Comparison of ENCODE assay signal across 26 cellular contexts in the genomic region with DNA sequence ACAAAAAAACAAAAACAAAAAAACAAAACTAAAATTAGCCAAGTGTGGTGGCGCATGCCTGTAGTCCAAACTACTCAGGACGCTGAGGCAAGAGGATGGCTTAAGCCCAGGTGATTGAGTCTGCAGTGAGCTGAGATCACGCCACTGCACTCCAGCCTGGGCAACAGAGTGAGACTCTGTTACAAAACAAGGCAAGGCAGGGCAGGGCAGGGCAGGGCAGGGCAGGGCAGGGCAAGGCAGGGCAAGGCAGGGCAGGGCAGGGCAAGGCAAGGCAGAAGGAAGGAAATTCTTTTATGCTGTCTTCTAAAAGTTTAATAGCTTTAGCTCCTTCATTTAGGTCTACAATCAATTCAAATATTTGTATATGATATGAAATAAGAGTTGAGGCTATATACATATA. TPM values are rescaled to one million over a fixed set of nuclear protein-coding genes. Genes with fewer than 3 reads are reported as not detected.
"Had no signal": no experiment of that assay in that cellular context is flagged by ENCODE, and none has a peak within 500 bp of the region (broad histone marks: within the 10 kb centered on the region; RNA-seq: fewer than 3 reads in every experiment).

No MANE protein-coding gene starts in this region.

- DNase-seq: central memory CD4-positive, alpha-beta T cell; effector memory CD4-positive, alpha-beta T cell; foreskin fibroblast; gastrocnemius medialis; head of caudate nucleus; left lung; mesendoderm; midbrain; naive thymus-derived CD8-positive, alpha-beta T cell; posterior cingulate gyrus; psoas muscle; right cardiac atrium; sigmoid colon; stimulated activated CD4-positive, alpha-beta T cell treated with anti-CD3 and anti-CD28 coated beads, Interleukin-2, amount 100 ng/mL, for 24 hours; stimulated activated CD4-positive, alpha-beta T cell treated with anti-CD3 and anti-CD28 coated beads, Interleukin-4, amount 100 ng/mL, for 24 hours; stimulated activated naive CD4-positive, alpha-beta T cell treated with Interleukin-2 at 50 U/mL for 16 hours; substantia nigra; testis had no signal

- H3K27me3 ChIP-seq: gastrocnemius medialis, left lung, neutrophil, sigmoid colon, testis, tibial nerve, vagina had no signal

- H3K36me3 Mint-ChIP-seq: stimulated activated effector memory CD8-positive, alpha-beta T cell treated with anti-CD3 and anti-CD28 coated beads, Interleukin-12 subunit alpha, Interleukin-12 subunit beta, amount 100 ng/mL, for 72 hours had no signal

- H3K9me3 Mint-ChIP-seq: dendritic cell treated with granulocyte-macrophage colony-stimulating factor and Interleukin-4, amounts not matched to agents 40 ng/mL and 50 ng/mL, for 4 days; stimulated activated effector memory CD8-positive, alpha-beta T cell treated with anti-CD3 and anti-CD28 coated beads, Interleukin-12 subunit alpha, Interleukin-12 subunit beta, amount 100 ng/mL, for 72 hours had no signal

- H3K4me1 ChIP-seq: gastrocnemius medialis, left lung, psoas muscle, sigmoid colon, testis, vagina had no signal

- H3K36me3 ChIP-seq: gastrocnemius medialis, left lung, neutrophil, sigmoid colon, tibial nerve, vagina had no signal

- H3K27ac Mint-ChIP-seq: dendritic cell treated with granulocyte-macrophage colony-stimulating factor and Interleukin-4, amounts not matched to agents 40 ng/mL and 50 ng/mL, for 4 days; stimulated activated effector memory CD8-positive, alpha-beta T cell treated with anti-CD3 and anti-CD28 coated beads, Interleukin-12 subunit alpha, Interleukin-12 subunit beta, amount 100 ng/mL, for 72 hours had no signal

- ATAC-seq: gastrocnemius medialis; left lung; naive thymus-derived CD8-positive, alpha-beta T cell; psoas muscle; right cardiac atrium; stimulated activated effector memory CD8-positive, alpha-beta T cell treated with anti-CD3 and anti-CD28 coated beads, Interleukin-12 subunit alpha, Interleukin-12 subunit beta, amount 100 ng/mL, for 72 hours had no signal

- H3K27ac ChIP-seq: gastrocnemius medialis, left lung, neutrophil, psoas muscle, sigmoid colon, testis, tibial nerve, vagina had no signal

- H3K4me3 ChIP-seq: gastrocnemius medialis, left lung, psoas muscle, sigmoid colon, testis, tibial nerve, vagina had no signal

- H3K4me3 Mint-ChIP-seq: dendritic cell treated with granulocyte-macrophage colony-stimulating factor and Interleukin-4, amounts not matched to agents 40 ng/mL and 50 ng/mL, for 4 days; naive thymus-derived CD8-positive, alpha-beta T cell; neural crest cell; stimulated activated effector memory CD8-positive, alpha-beta T cell treated with anti-CD3 and anti-CD28 coated beads, Interleukin-12 subunit alpha, Interleukin-12 subunit beta, amount 100 ng/mL, for 72 hours had no signal

- H3K4me1 Mint-ChIP-seq: naive thymus-derived CD8-positive, alpha-beta T cell; neural crest cell; stimulated activated effector memory CD8-positive, alpha-beta T cell treated with anti-CD3 and anti-CD28 coated beads, Interleukin-12 subunit alpha, Interleukin-12 subunit beta, amount 100 ng/mL, for 72 hours had no signal

- H3K9me3 ChIP-seq: gastrocnemius medialis, left lung, neutrophil, psoas muscle, sigmoid colon, testis, tibial nerve, vagina had no signal

RNA-seq across cellular contexts. Expression of a gene that starts 50.1 kb away (rescaled TPM):
- total RNA-seq: endothelial cell of umbilical vein; myocyte; naive thymus-derived CD8-positive, alpha-beta T cell had no signal
- polyA plus RNA-seq: naive thymus-derived CD8-positive, alpha-beta T cell had no signal
